Comparison of ENCODE assay signal across 16 cellular contexts in genomic region chr20:60117040-60117439, GRCh38.
DNase-seq lines count a peak whose midpoint lies in the region; TF ChIP-seq lines count a peak whose summit lies in the region.
"Had no signal": no experiment of that assay in that cellular context is flagged by ENCODE, and none has a peak within 500 bp of the region (broad histone marks: within the 10 kb centered on the region; RNA-seq: fewer than 3 reads in every experiment).

No MANE protein-coding gene starts in this region.

- no peaks in the 10 kb centered on the region for H3K36me3 Mint-ChIP-seq in type B pancreatic cell

- H3K9me3 ChIP-seq in hepatocyte (ENCODE audit: low read depth), result no peaks in the 10 kb centered on the region
- H3K9me3 ChIP-seq: colonic mucosa, MG63 had no signal

- 36% methylated on average over 7 of the region's 7 CpGs for WGBS in hepatocyte (ENCODE audit: low lambda C conversion rate, missing lambda C conversion rate)

- TF ChIP-seq CTCF in hepatocyte (IDR thresholded peaks at IDR 0.05; ENCODE audit: poor library complexity) (no peak), type B pancreatic cell (conservative IDR thresholded peaks at IDR 0.05) (no peak)

- no peaks in the 10 kb centered on the region for H3K9me3 Mint-ChIP-seq in type B pancreatic cell
- H3K9me3 Mint-ChIP-seq: activated naive CD8-positive, alpha-beta T cell treated with anti-CD3 and anti-CD28 coated beads, Interleukin-2, amount 50 U/mL, for 24 hours; stimulated activated naive CD8-positive, alpha-beta T cell treated with anti-CD3 and anti-CD28 coated beads, Interleukin-15, Interleukin-2, amounts not matched to agents 100 ng/mL and 50 ng/mL, for 24 hours had no signal

- no peaks in the 10 kb centered on the region for H4K20me1 ChIP-seq in hepatocyte (ENCODE audit: insufficient read depth, poor library complexity, severe bottlenecking)

- no peak overlapping the region for H3K27ac ChIP-seq in hepatocyte
- H3K27ac ChIP-seq: 22Rv1, colonic mucosa had no signal

- H3K79me2 ChIP-seq in hepatocyte, result no peaks in the 10 kb centered on the region

- H3K4me2 ChIP-seq in hepatocyte, result peak overlapping the region; percentile 28

- peaks cover 4% of the 10 kb centered on the region for H3K27me3 ChIP-seq in hepatocyte
- H3K27me3 ChIP-seq: colonic mucosa had no signal

- H3K4me3 ChIP-seq in hepatocyte, result no peak overlapping the region
- H3K4me3 ChIP-seq: colonic mucosa, MG63 had no signal

- H2AFZ ChIP-seq in hepatocyte, result no peak overlapping the region

- no peaks in the 10 kb centered on the region for H3K4me1 ChIP-seq in hepatocyte (ENCODE audit: insufficient read depth)
- H3K4me1 ChIP-seq: colonic mucosa had no signal

- no peaks in the 10 kb centered on the region for H3K36me3 ChIP-seq in hepatocyte (replicated peaks; ENCODE audit: insufficient read depth, low read depth)
- H3K36me3 ChIP-seq: colonic mucosa, MG63 had no signal

- no peak overlapping the region for H3K4me3 Mint-ChIP-seq in type B pancreatic cell
- H3K4me3 Mint-ChIP-seq: activated naive CD8-positive, alpha-beta T cell treated with anti-CD3 and anti-CD28 coated beads, Interleukin-2, amount 50 U/mL, for 24 hours; stimulated activated naive CD8-positive, alpha-beta T cell treated with anti-CD3 and anti-CD28 coated beads, Interleukin-15, Interleukin-2, amounts not matched to agents 100 ng/mL and 50 ng/mL, for 24 hours had no signal

- no peaks in the 10 kb centered on the region for H3K9me2 ChIP-seq in hepatocyte (replicated peaks; ENCODE audit: insufficient read depth)

- peaks cover 4% of the 10 kb centered on the region for H3K4me1 Mint-ChIP-seq in type B pancreatic cell (ENCODE audit: unreplicated experiment)

- no peak overlapping the region for H3K27ac Mint-ChIP-seq in type B pancreatic cell
- H3K27ac Mint-ChIP-seq: activated naive CD8-positive, alpha-beta T cell treated with anti-CD3 and anti-CD28 coated beads, Interleukin-2, amount 50 U/mL, for 24 hours; stimulated activated naive CD8-positive, alpha-beta T cell treated with anti-CD3 and anti-CD28 coated beads, Interleukin-15, Interleukin-2, amounts not matched to agents 100 ng/mL and 50 ng/mL, for 24 hours had no signal

- peaks cover 30% of the 10 kb centered on the region for H3K27me3 Mint-ChIP-seq in type B pancreatic cell

- DNase-seq in DMS 273 (lab: John Stamatoyannopoulos, UW; ENCODE audit: unreplicated experiment) (peak; percentile 21), DMS 273 treated with DMSO at 0.1 percent for 48 hours (lab: John Stamatoyannopoulos, UW) (no peak), NCI-H187 treated with DMSO at 0.1 percent for 48 hours (lab: John Stamatoyannopoulos, UW) (peak; percentile 80), hepatocyte (ENCODE audit: low spot score) (no peak), stromal cell of bone marrow (ENCODE audit: low read depth) (peak; percentile 67), SHP77 treated with DMSO at 0.1 percent for 48 hours (lab: John Stamatoyannopoulos, UW) (no peak), type B pancreatic cell (ENCODE audit: extremely low spot score, unreplicated experiment) (no peak), COR-L47 (lab: John Stamatoyannopoulos, UW) (no peak)
- DNase-seq: activated naive CD8-positive, alpha-beta T cell treated with anti-CD3 and anti-CD28 coated beads, Interleukin-2, amount 50 U/mL, for 24 hours; colonic mucosa; foreskin melanocyte; MG63; stimulated activated CD4-positive, alpha-beta T cell treated with anti-CD3 and anti-CD28 coated beads, Interleukin-2, amount 100 ng/mL, for 24 hours; T-helper 9 cell had no signal

Comparison
In these comparisons a context has a peak if more than half of its experiments do, and no peak if none do; other contexts are left out.
1. DNase-seq: peak in DMS 273 (single experiment), NCI-H187 treated with DMSO at 0.1 percent for 48 hours (single experiment) and stromal cell of bone marrow (single experiment); none in DMS 273 treated with DMSO at 0.1 percent for 48 hours (single experiment), hepatocyte (single experiment), SHP77 treated with DMSO at 0.1 percent for 48 hours (single experiment), type B pancreatic cell (single experiment) and COR-L47 (single experiment).